Comparison of ENCODE assay signal across 8 cellular contexts in the genomic region with DNA sequence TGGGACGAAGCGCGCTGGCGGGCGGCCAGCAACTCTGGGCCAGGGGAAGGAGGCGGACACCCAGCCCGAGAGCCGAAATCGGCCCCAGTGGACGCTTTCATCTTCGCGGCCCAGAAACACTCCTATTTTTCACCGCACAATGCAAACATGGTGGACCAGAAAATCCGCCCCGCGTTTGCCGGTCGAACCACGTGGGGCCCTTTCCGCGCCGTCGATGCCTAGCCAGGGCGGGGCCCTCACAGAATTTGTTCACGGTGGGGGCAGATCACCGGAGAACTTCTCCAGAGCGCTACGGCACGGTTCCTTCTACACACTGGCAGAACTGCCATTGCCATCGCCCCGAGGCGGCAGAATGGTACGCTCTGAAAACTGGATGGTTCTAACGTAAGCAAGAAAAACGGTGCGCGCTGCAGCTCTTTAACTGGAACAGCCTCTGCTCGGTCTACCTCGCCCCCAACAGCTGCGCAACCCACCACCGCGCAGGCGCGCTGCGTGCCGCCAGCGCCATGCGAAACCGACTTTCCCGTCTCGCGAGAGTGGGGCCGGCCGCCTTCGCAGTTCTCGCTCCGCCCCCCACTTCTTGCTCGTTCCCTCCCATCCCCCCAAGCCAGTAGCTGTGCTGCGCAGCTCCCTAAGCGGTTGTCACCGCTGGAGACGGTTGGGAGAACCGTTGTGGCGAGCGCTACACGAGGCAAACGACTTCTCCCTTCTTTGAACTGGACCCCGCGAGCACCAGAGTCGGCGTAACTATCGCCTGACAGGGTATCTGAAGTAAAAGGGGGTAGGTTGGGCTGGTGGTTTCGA.
DNase-seq lines count a peak whose midpoint lies in the region; ATAC-seq lines count a peak whose summit lies in the region.

Gene HNRNPH3, plus strand, starts transcription at position 610 of the 804 bp plus-strand sequence. CDS start 5,158 bp downstream, outside the sequence.

- H3K36me3 Mint-ChIP-seq in activated naive CD4-positive, alpha-beta T cell treated with anti-CD3 and anti-CD28 coated beads, Interleukin-2, amount 10 ng/mL, durations not matched to agents 7 days and 5 days, result peaks cover 42% of the 10 kb centered on the region

- H3K9ac ChIP-seq in SK-N-MC (ENCODE audit: insufficient read length), result peak within 1 kb of the TSS; percentile 98

- H3K27ac ChIP-seq in SK-N-MC, result peak within 1 kb of the TSS; percentile 95
- peak within 1 kb of the TSS; percentile 98 for H3K27ac ChIP-seq in substantia nigra (ENCODE audit: low read depth, low read length, poor library complexity, severe bottlenecking)

- H3K4me3 ChIP-seq in GM08714 (ENCODE audit: low read length), result peak within 1 kb of the TSS; percentile 89
- peak within 1 kb of the TSS; percentile 80 for H3K4me3 ChIP-seq in SK-N-MC

- ATAC-seq in HG02588 (IDR thresholded peaks at IDR 0.05; ENCODE audit: unreplicated experiment), result peak; percentile 76

- peak within 1 kb of the TSS; percentile 100 for H3K4me3 Mint-ChIP-seq in activated naive CD4-positive, alpha-beta T cell treated with anti-CD3 and anti-CD28 coated beads, Interleukin-2, amount 10 ng/mL, durations not matched to agents 7 days and 5 days

- no peaks in the 10 kb centered on the region for H3K9me3 Mint-ChIP-seq in activated naive CD4-positive, alpha-beta T cell treated with anti-CD3 and anti-CD28 coated beads, Interleukin-2, amount 10 ng/mL, durations not matched to agents 7 days and 5 days

- H3K27me3 Mint-ChIP-seq in activated naive CD4-positive, alpha-beta T cell treated with anti-CD3 and anti-CD28 coated beads, Interleukin-2, amount 10 ng/mL, durations not matched to agents 7 days and 5 days, result peaks cover 14% of the 10 kb centered on the region

- peak; percentile 93 for DNase-seq in NCI-H1048 (lab: John Stamatoyannopoulos, UW)
- no peak for DNase-seq in SK-N-MC (ENCODE audit: low read depth, low spot score)
- DNase-seq in activated naive CD4-positive, alpha-beta T cell treated with anti-CD3 and anti-CD28 coated beads, Interleukin-2, amount 10 ng/mL, durations not matched to agents 7 days and 5 days, result peak; percentile 99
- peak; percentile 96 for DNase-seq in germinal center (ENCODE audit: low spot score)
- peak; percentile 84 for DNase-seq in non-pigmented ciliary epithelial cell (ENCODE audit: low read depth)
- peak; percentile 66 to 99 (median 95) for DNase-seq in substantia nigra (lab: John Stamatoyannopoulos, UW)

- H3K36me3 ChIP-seq in SK-N-MC (ENCODE audit: insufficient read depth, low read length), result peaks cover 17% of the 10 kb centered on the region; the same call in 1 of the 2 replicates

- CTCF ChIA-PET in activated naive CD4-positive, alpha-beta T cell treated with anti-CD3 and anti-CD28 coated beads, Interleukin-2, amount 10 ng/mL, durations not matched to agents 7 days and 5 days (lab: Charles Lee), result interaction anchor here (0.8 to 1.9 kb wide), 3 partner anchors 17 to 119 kb away, joined by 3 to 5 read pairs (median 4); no protein-coding TSS in a partner anchor

- no peaks in the 10 kb centered on the region for H3K9me3 ChIP-seq in SK-N-MC (ENCODE audit: low read depth, low read length)

- peaks cover 53% of the 10 kb centered on the region for H3K4me1 Mint-ChIP-seq in activated naive CD4-positive, alpha-beta T cell treated with anti-CD3 and anti-CD28 coated beads, Interleukin-2, amount 10 ng/mL, durations not matched to agents 7 days and 5 days

- peak within 1 kb of the TSS; percentile 100 for H3K27ac Mint-ChIP-seq in activated naive CD4-positive, alpha-beta T cell treated with anti-CD3 and anti-CD28 coated beads, Interleukin-2, amount 10 ng/mL, durations not matched to agents 7 days and 5 days
